ENCODE assay signal across 7 cellular contexts in the genomic region with DNA sequence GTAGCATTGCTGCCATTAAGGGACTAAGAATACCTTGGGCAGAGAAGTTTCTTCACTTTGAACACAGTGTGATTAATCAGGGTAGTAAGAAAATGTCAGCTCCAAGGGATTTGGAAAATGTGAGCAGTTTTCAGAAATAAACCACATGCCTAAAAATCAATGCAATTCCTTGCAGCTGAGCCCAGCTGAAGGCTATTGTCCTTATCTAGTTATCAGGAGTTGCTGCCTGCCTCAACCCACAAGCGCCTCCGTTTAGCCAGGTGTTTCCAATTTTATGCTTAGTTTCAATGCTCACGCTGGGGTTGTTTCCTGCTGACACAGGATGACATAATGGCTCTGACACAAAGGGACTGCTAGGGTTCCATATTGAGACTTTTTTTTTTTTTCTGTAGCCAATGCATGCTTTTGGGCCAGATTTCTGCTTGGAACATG.
DNase-seq lines count a peak whose midpoint lies in the region; ATAC-seq and TF ChIP-seq lines count a peak whose summit lies in the region.

No MANE protein-coding gene starts in this region.

- no peak overlapping the region for H2AFZ ChIP-seq in IMR-90 (replicated peaks; ENCODE audit: low read length, poor library complexity)

- H4K8ac ChIP-seq in IMR-90 (ENCODE audit: low read depth in 2 of 2, low read length in 2 of 2), result no peak overlapping the region

- dilution Hi-C loops in IMR-90 (cut with HindIII; ENCODE audit: low sequenced_read_pairs, unreplicated experiment), result no loop called here

- no peak overlapping the region for H2AK5ac ChIP-seq in IMR-90 (ENCODE audit: low read depth, low read length)

- no peaks in the 10 kb centered on the region for H3K4me1 ChIP-seq in IMR-90 (ENCODE audit: control insufficient read depth, insufficient read depth, low read length)
- H3K4me1 ChIP-seq in body of pancreas, result peaks cover 11% of the 10 kb centered on the region

- no peaks in the 10 kb centered on the region for H3K79me1 ChIP-seq in IMR-90 (ENCODE audit: low read depth in 1 of 2, low read length in 2 of 2)

- TF ChIP-seq POLR2A in IMR-90 (IDR thresholded peaks at IDR 0.05; ENCODE audit: low read depth, low read length), result no peak
- no peak for TF ChIP-seq POLR2A in body of pancreas (IDR thresholded peaks at IDR 0.05)

- WGBS in IMR-90 (ENCODE audit: extremely low coverage in 2 of 2, insufficient read length in 1 of 2), 2 experiments, result no CpG with 5 or more reads among the region's 3 CpGs
- WGBS in body of pancreas, 2 donors, result 18 to 24% methylated on average over 3 of the region's 3 CpGs

- intact Hi-C loops in IMR-90 (cut with micrococcal nuclease) (no loop called here), body of pancreas (cut with DNase I) (no loop called here)

- no peak overlapping the region for H3K23ac ChIP-seq in IMR-90 (ENCODE audit: low read depth, low read length)

- no peak overlapping the region for H3K4me3 ChIP-seq in IMR-90 (ENCODE audit: insufficient read depth, low read depth, low read length)
- H3K4me3 ChIP-seq in body of pancreas, result no peak overlapping the region

- H3K4me2 ChIP-seq in IMR-90 (ENCODE audit: low read depth, low read length), result no peak overlapping the region

- no peak overlapping the region for H2BK20ac ChIP-seq in IMR-90 (ENCODE audit: low read depth, low read length)

- H3K14ac ChIP-seq in IMR-90 (replicated peaks; ENCODE audit: low read depth, low read length), result no peak overlapping the region

- in situ Hi-C loops in IMR-90 (cut with MboI; ENCODE audit: low sequenced_read_pairs), result no loop called here

- H3K56ac ChIP-seq in IMR-90 (ENCODE audit: extremely low read depth, insufficient read depth, low read length), result no peak overlapping the region

- H3K36me3 ChIP-seq in IMR-90 (ENCODE audit: control insufficient read depth, insufficient read depth, low read length) (no peaks in the 10 kb centered on the region), body of pancreas (replicated peaks in 1 of 2; ENCODE audit: insufficient read depth in 1 of 2, low read depth in 2 of 2) (no peaks in the 10 kb centered on the region)

- no peak for TF ChIP-seq RAD21 in IMR-90 (IDR thresholded peaks at IDR 0.05; ENCODE audit: low read length)

- H3K9ac ChIP-seq in IMR-90 (ENCODE audit: low read depth, low read length), result no peak overlapping the region

- H4K5ac ChIP-seq in IMR-90 (ENCODE audit: low read depth, low read length), result no peak overlapping the region

- no peak overlapping the region for H2AK9ac ChIP-seq in IMR-90 (replicated peaks; ENCODE audit: low read depth, low read length, poor library complexity)

- CTCF ChIA-PET in IMR-90 (lab: Yijun Ruan, JAX), result no interaction called here

- H2BK5ac ChIP-seq in IMR-90 (ENCODE audit: low read depth, low read length, poor library complexity, severe bottlenecking), result no peak overlapping the region

- no peaks in the 10 kb centered on the region for H4K20me1 ChIP-seq in IMR-90 (ENCODE audit: insufficient read depth, low read length)

- H2BK15ac ChIP-seq in IMR-90 (ENCODE audit: low read depth, low read length), result no peak overlapping the region

- H2BK120ac ChIP-seq in IMR-90 (ENCODE audit: low read depth, low read length), result no peak overlapping the region

- H3K27ac ChIP-seq in IMR-90 (ENCODE audit: insufficient read depth, low read length) (no peak overlapping the region), body of pancreas (no peak overlapping the region)

- no peaks in the 10 kb centered on the region for H3K9me1 ChIP-seq in IMR-90 (ENCODE audit: insufficient read depth, low read length)

- H4K91ac ChIP-seq in IMR-90 (ENCODE audit: insufficient read depth, low read depth, low read length), result no peak overlapping the region

- POLR2A ChIA-PET in IMR-90 (lab: Charles Lee; ENCODE audit: unreplicated experiment), result no interaction called here

- H3K9me3 ChIP-seq in IMR-90 (ENCODE audit: control insufficient read depth, insufficient read depth, low read length) (no peaks in the 10 kb centered on the region), body of pancreas (no peaks in the 10 kb centered on the region)

- no peak overlapping the region for H3K4ac ChIP-seq in IMR-90 (ENCODE audit: low read depth, low read length)

- H3K18ac ChIP-seq in IMR-90 (ENCODE audit: low read depth, low read length), result no peak overlapping the region

- peak; percentile 4 for DNase-seq in IMR-90
- peak in 3 of 4 donors; percentile 10 to 22 (median 11) for DNase-seq in body of pancreas
- DNase-seq in left kidney (ENCODE audit: low read depth, low spot score), result peak; percentile 59
- no peak for DNase-seq in globus pallidus (ENCODE audit: low spot score)
- DNase-seq in ureter (ENCODE audit: low spot score), result no peak

- TF ChIP-seq CTCF in IMR-90 (conservative IDR thresholded peaks at IDR 0.05; ENCODE audit: low read depth, low read length), result no peak
- TF ChIP-seq CTCF in body of pancreas (IDR thresholded peaks at IDR 0.05), result no peak

- ATAC-seq in GM18502 (IDR thresholded peaks at IDR 0.05; ENCODE audit: poor library complexity, unreplicated experiment) (peak; percentile 63), IMR-90 (ENCODE audit: low read depth) (no peak), body of pancreas (peak; percentile 68), HG03025 (IDR thresholded peaks at IDR 0.05; ENCODE audit: low FRiP score, unreplicated experiment) (no peak)

- peaks cover 1% of the 10 kb centered on the region; the same call in 1 of the 2 replicates for H3K27me3 ChIP-seq in IMR-90 (ENCODE audit: control insufficient read depth, insufficient read depth, low read length)
- no peaks in the 10 kb centered on the region for H3K27me3 ChIP-seq in body of pancreas

- BruUV-seq in IMR-90 (replicated peaks; lab: Mats Ljungman, UMichigan), result no TSS peak

TF ChIP-seq in IMR-90, 13 proteins besides CTCF, POLR2A, EP300 and RAD21:
- TF ChIP-seq RCOR1 (IDR thresholded peaks at IDR 0.05; ENCODE audit: insufficient replicate concordance, low read length) (no peak), MAZ (IDR thresholded peaks at IDR 0.05; ENCODE audit: borderline replicate concordance, low read depth, low read length) (no peak), BHLHE40 (IDR thresholded peaks at IDR 0.05; ENCODE audit: low read depth, low read length) (no peak), NFE2L2 (IDR thresholded peaks at IDR 0.05; ENCODE audit: low read depth, low read length) (no peak), ELK1 (IDR thresholded peaks at IDR 0.05; ENCODE audit: borderline replicate concordance, low read depth, low read length) (no peak), CEBPB (IDR thresholded peaks at IDR 0.05; ENCODE audit: low read depth, low read length) (no peak), FOS (IDR thresholded peaks at IDR 0.05; ENCODE audit: low read depth, low read length) (no peak), MXI1 (IDR thresholded peaks at IDR 0.05; ENCODE audit: borderline replicate concordance, low read depth, low read length) (no peak), RFX5 (IDR thresholded peaks at IDR 0.05; ENCODE audit: low read depth, low read length) (no peak), MAFK (IDR thresholded peaks at IDR 0.05; ENCODE audit: low read depth, low read length) (no peak), SMC3 (IDR thresholded peaks at IDR 0.05; ENCODE audit: low read depth, low read length) (no peak), CHD1 (IDR thresholded peaks at IDR 0.05; ENCODE audit: low read depth, low read length) (no peak)
- TF ChIP-seq, protein P1, sequence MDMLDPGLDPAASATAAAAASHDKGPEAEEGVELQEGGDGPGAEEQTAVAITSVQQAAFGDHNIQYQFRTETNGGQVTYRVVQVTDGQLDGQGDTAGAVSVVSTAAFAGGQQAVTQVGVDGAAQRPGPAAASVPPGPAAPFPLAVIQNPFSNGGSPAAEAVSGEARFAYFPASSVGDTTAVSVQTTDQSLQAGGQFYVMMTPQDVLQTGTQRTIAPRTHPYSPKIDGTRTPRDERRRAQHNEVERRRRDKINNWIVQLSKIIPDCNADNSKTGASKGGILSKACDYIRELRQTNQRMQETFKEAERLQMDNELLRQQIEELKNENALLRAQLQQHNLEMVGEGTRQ (IDR thresholded peaks at IDR 0.05; ENCODE audit: low read depth, low read length), result no peak

Comparison
In these comparisons a context has a peak if more than half of its experiments do, and no peak if none do; other contexts are left out.
1. ATAC-seq: peak in GM18502 (single experiment) and body of pancreas (single experiment); none in IMR-90 (single experiment) and HG03025 (single experiment).
2. DNase-seq: peak in IMR-90 (single experiment), body of pancreas (3 of 4) and left kidney (single experiment); none in globus pallidus (single experiment) and ureter (single experiment).